ENCODE assay signal across 8 cellular contexts in the genomic region with DNA sequence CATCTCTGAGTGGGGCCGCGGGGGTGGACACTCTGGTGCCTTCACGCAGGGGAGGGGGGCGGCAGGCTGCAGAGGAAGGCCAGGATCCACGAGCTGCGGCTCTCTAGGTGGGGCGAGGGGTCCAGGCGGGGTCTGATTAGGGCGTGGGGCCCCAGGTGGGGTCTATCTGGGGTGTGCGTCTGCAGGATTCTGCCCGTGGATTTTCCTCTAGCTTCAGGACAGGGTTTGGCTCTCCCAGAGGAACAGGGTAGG. TPM values are rescaled to one million over a fixed set of nuclear protein-coding genes. Genes with fewer than 3 reads are reported as not detected.
DNase-seq lines count a peak whose midpoint lies in the region; ATAC-seq and TF ChIP-seq lines count a peak whose summit lies in the region.

No MANE protein-coding gene starts in this region.

- no peaks in the 10 kb centered on the region for H3K27me3 ChIP-seq in cardiac muscle cell
- H3K27me3 ChIP-seq in gastrocnemius medialis = no peaks in the 10 kb centered on the region

- TF ChIP-seq POLR2A in gastrocnemius medialis (IDR thresholded peaks at IDR 0.05) = no peak

- peaks cover 35 to 39% (median 35%) of the 10 kb centered on the region in 3 donors for H3K4me1 Mint-ChIP-seq in T-cell

- H3K36me3 ChIP-seq in cardiac muscle cell (peaks cover 13% of the 10 kb centered on the region), gastrocnemius medialis (peaks cover 0 to 27% of the 10 kb centered on the region in 2 donors)

- H3K27me3 Mint-ChIP-seq in T-cell = no peaks in the 10 kb centered on the region

- peaks cover 0 to 6% (median 0%) of the 10 kb centered on the region in 3 donors for H3K9me3 Mint-ChIP-seq in T-cell

- no peaks in the 10 kb centered on the region for H3K9me3 ChIP-seq in cardiac muscle cell (ENCODE audit: low read depth)
- H3K9me3 ChIP-seq in gastrocnemius medialis = no peaks in the 10 kb centered on the region

- ATAC-seq in GM21447 (IDR thresholded peaks at IDR 0.05; ENCODE audit: unreplicated experiment) = peak; percentile 9
- peak; percentile 17 to 38 (median 22) for ATAC-seq in T-cell (replicated peaks in 1 of 4)
- ATAC-seq in gastrocnemius medialis = peak in 1 of 2 donors; percentile 10
- no peak for ATAC-seq in GM19328 (IDR thresholded peaks at IDR 0.05; ENCODE audit: unreplicated experiment)

- TF ChIP-seq CTCF in cardiac muscle cell (IDR thresholded peaks at IDR 0.05; ENCODE audit: low read depth, low read length) (no peak), gastrocnemius medialis (IDR thresholded peaks at IDR 0.05 in 4 of 5, conservative IDR thresholded peaks at IDR 0.05 in 1 of 5) (no peak)

- peaks cover 17% of the 10 kb centered on the region for H3K4me1 ChIP-seq in cardiac muscle cell (ENCODE audit: low read depth)
- H3K4me1 ChIP-seq in gastrocnemius medialis = peaks cover 17 to 25% of the 10 kb centered on the region in 2 donors

- DNase-seq in T-cell (no peak), cardiac muscle cell (ENCODE audit: low read depth in 1 of 2, low spot score in 1 of 2) (no peak), gastrocnemius medialis (no peak), RPMI8226 (no peak), NCI-H526 treated with DMSO at 0.1 percent for 48 hours (lab: John Stamatoyannopoulos, UW) (no peak)
- no peak for DNase-seq in activated CD4-positive, alpha-beta T cell treated with anti-CD3 and anti-CD28 coated beads for 1 hour

- H3K27ac Mint-ChIP-seq in T-cell = peak overlapping the region; percentile 46 to 79

- POLR2A ChIA-PET in T-cell (lab: Charles Lee) = no interaction called here

- peak overlapping the region; percentile 68 for H3K4me3 ChIP-seq in cardiac muscle cell
- H3K4me3 ChIP-seq in gastrocnemius medialis = peak overlapping the region; percentile 59 to 79 (median 62)

- CTCF ChIA-PET in T-cell (lab: Charles Lee) = no interaction called here

- H3K27ac ChIP-seq in cardiac muscle cell = peak overlapping the region; percentile 62
- H3K27ac ChIP-seq in gastrocnemius medialis = peak overlapping the region; percentile 79 to 86 (median 83)

- H3K36me3 Mint-ChIP-seq in T-cell = no peaks in the 10 kb centered on the region

- in situ Hi-C loops in gastrocnemius medialis (cut with MboI; ENCODE audit: low sequenced_read_pairs in 4 of 4) = no loop called here

- H3K4me3 Mint-ChIP-seq in T-cell = peak overlapping the region; percentile 71 to 85 (median 81)

- intact Hi-C loops in gastrocnemius medialis (cut with DNase I; ENCODE audit: low total_unique reads) = loop anchor here (2.0 to 5.0 kb wide), 3 partner anchors 60 to 218 kb away; a partner anchor contains a TSS

RNA-seq across cellular contexts. Expression of a gene that starts 6.3 kb away (rescaled TPM):
- 10 to 100 TPM; 10.8 to 35.1 (median 33.5) TPM for total RNA-seq in T-cell
- 38.3 and 42.3 TPM in 2 replicates for total RNA-seq in cardiac muscle cell
- polyA plus RNA-seq in cardiac muscle cell = 30.1 and 33.6 TPM in 2 replicates
- total RNA-seq in gastrocnemius medialis = 10 to 100 TPM in 3 of 4 donors, 1 to 10 TPM in 1; 9.2 to 21.6 (median 19.9) TPM

RNA-seq across cellular contexts. Expression of a gene that starts 6.4 kb away (rescaled TPM):
- total RNA-seq in T-cell (10 to 100 TPM; 20.1 to 35.6 (median 30.7) TPM), cardiac muscle cell (57.4 and 60.7 TPM in 2 replicates), gastrocnemius medialis (10 to 100 TPM; 30.2 to 42.7 (median 37.9) TPM)
- 43.7 and 59.8 TPM in 2 replicates for polyA plus RNA-seq in cardiac muscle cell
